ENCODE assay signal across 13 cellular contexts in genomic region chr12:25135531-25136154, GRCh38. TPM values are rescaled to one million over a fixed set of nuclear protein-coding genes. Genes with fewer than 3 reads are reported as not detected.
DNase-seq lines count a peak whose midpoint lies in the region; ATAC-seq and TF ChIP-seq lines count a peak whose summit lies in the region.
"Had no signal": no experiment of that assay in that cellular context is flagged by ENCODE, and none has a peak within 500 bp of the region (broad histone marks: within the 10 kb centered on the region; RNA-seq: fewer than 3 reads in every experiment).

No MANE protein-coding gene starts in this region.

- POLR2A ChIA-PET in activated CD8-positive, alpha-beta T cell treated with anti-CD3 and anti-CD28 coated beads for 36 hours (lab: Charles Lee) = interaction anchor here (0.6 kb wide), 1 partner anchor 375 kb away, joined by 3 read pairs; no protein-coding TSS in a partner anchor

- DNase-seq in activated naive CD4-positive, alpha-beta T cell treated with anti-CD3 and anti-CD28 coated beads for 36 hours = peak; percentile 48
- no peak for DNase-seq in activated naive CD4-positive, alpha-beta T cell treated with anti-CD3 and anti-CD28 coated beads, Interleukin-2, amount 50 U/mL, for 16 hours
- DNase-seq in NCI-H146 treated with DMSO at 0.1 percent for 48 hours (lab: John Stamatoyannopoulos, UW; ENCODE audit: unreplicated experiment) (peak; percentile 55), NCI-H2107 (lab: John Stamatoyannopoulos, UW) (no peak)
- DNase-seq in activated CD8-positive, alpha-beta T cell treated with anti-CD3 and anti-CD28 coated beads for 36 hours = peak; percentile 30
- no peak for DNase-seq in activated CD4-positive, CD25-positive, alpha-beta regulatory T cell treated with anti-CD3 and anti-CD28 coated beads, Interleukin-2, amount 50 U/mL, for 72 hours
- DNase-seq: effector CD8-positive, alpha-beta T cell; natural killer cell; NCI-H748 treated with DMSO at 0.1 percent for 48 hours; T-helper 9 cell had no signal

- ATAC-seq in activated CD8-positive, alpha-beta T cell treated with anti-CD3 and anti-CD28 coated beads for 36 hours = no peak
- ATAC-seq in stimulated activated memory B cell treated with anti-CD40 and anti-IgM and Interleukin-4, amounts not matched to agents 10 μg/mL and 1 μg/mL and 100 μg/mL, for 72 hours = no peak
- ATAC-seq in GM18909 (IDR thresholded peaks at IDR 0.05; ENCODE audit: poor library complexity, unreplicated experiment) = no peak
- ATAC-seq: natural killer cell had no signal

- H3K9me3 Mint-ChIP-seq in activated naive CD4-positive, alpha-beta T cell treated with anti-CD3 and anti-CD28 coated beads for 36 hours = no peaks in the 10 kb centered on the region
- peaks cover under 1% of the 10 kb centered on the region for H3K9me3 Mint-ChIP-seq in activated CD8-positive, alpha-beta T cell treated with anti-CD3 and anti-CD28 coated beads for 36 hours
- H3K9me3 Mint-ChIP-seq in stimulated activated memory B cell treated with anti-CD40 and anti-IgM and Interleukin-4, amounts not matched to agents 10 μg/mL and 1 μg/mL and 100 μg/mL, for 72 hours = peaks cover 6% of the 10 kb centered on the region
- H3K9me3 Mint-ChIP-seq: natural killer cell had no signal

- H3K36me3 Mint-ChIP-seq in activated naive CD4-positive, alpha-beta T cell treated with anti-CD3 and anti-CD28 coated beads for 36 hours (ENCODE audit: low read depth) = no peaks in the 10 kb centered on the region
- peaks cover 1% of the 10 kb centered on the region for H3K36me3 Mint-ChIP-seq in activated CD8-positive, alpha-beta T cell treated with anti-CD3 and anti-CD28 coated beads for 36 hours (ENCODE audit: low read depth)
- peaks cover 6% of the 10 kb centered on the region for H3K36me3 Mint-ChIP-seq in stimulated activated memory B cell treated with anti-CD40 and anti-IgM and Interleukin-4, amounts not matched to agents 10 μg/mL and 1 μg/mL and 100 μg/mL, for 72 hours
- H3K36me3 Mint-ChIP-seq: natural killer cell had no signal

- no peaks in the 10 kb centered on the region for H3K4me1 Mint-ChIP-seq in activated naive CD4-positive, alpha-beta T cell treated with anti-CD3 and anti-CD28 coated beads for 36 hours (ENCODE audit: low read depth)
- no peaks in the 10 kb centered on the region for H3K4me1 Mint-ChIP-seq in activated CD8-positive, alpha-beta T cell treated with anti-CD3 and anti-CD28 coated beads for 36 hours (ENCODE audit: low read depth)
- H3K4me1 Mint-ChIP-seq in stimulated activated memory B cell treated with anti-CD40 and anti-IgM and Interleukin-4, amounts not matched to agents 10 μg/mL and 1 μg/mL and 100 μg/mL, for 72 hours = no peaks in the 10 kb centered on the region
- H3K4me1 Mint-ChIP-seq: natural killer cell had no signal

- H3K27ac Mint-ChIP-seq in activated naive CD4-positive, alpha-beta T cell treated with anti-CD3 and anti-CD28 coated beads for 36 hours = no peak overlapping the region
- H3K27ac Mint-ChIP-seq in activated CD8-positive, alpha-beta T cell treated with anti-CD3 and anti-CD28 coated beads for 36 hours = no peak overlapping the region
- H3K27ac Mint-ChIP-seq in stimulated activated memory B cell treated with anti-CD40 and anti-IgM and Interleukin-4, amounts not matched to agents 10 μg/mL and 1 μg/mL and 100 μg/mL, for 72 hours = peak overlapping the region; percentile 44
- H3K27ac Mint-ChIP-seq: activated naive CD8-positive, alpha-beta T cell; natural killer cell had no signal

- CTCF ChIA-PET in activated naive CD4-positive, alpha-beta T cell treated with anti-CD3 and anti-CD28 coated beads for 36 hours (lab: Charles Lee) = interaction anchor here (1.1 to 1.7 kb wide), 8 partner anchors 9 to 283 kb away, joined by 3 to 11 read pairs (median 5); no protein-coding TSS in a partner anchor
- CTCF ChIA-PET in activated CD8-positive, alpha-beta T cell treated with anti-CD3 and anti-CD28 coated beads for 36 hours (lab: Charles Lee) = interaction anchor here (0.8 to 3.3 kb wide), 10 partner anchors 8 to 149 kb away, joined by 3 to 12 read pairs (median 5); a partner anchor contains a TSS

- no peak overlapping the region for H3K4me3 Mint-ChIP-seq in activated naive CD4-positive, alpha-beta T cell treated with anti-CD3 and anti-CD28 coated beads for 36 hours
- H3K4me3 Mint-ChIP-seq in activated CD8-positive, alpha-beta T cell treated with anti-CD3 and anti-CD28 coated beads for 36 hours = no peak overlapping the region
- no peak overlapping the region for H3K4me3 Mint-ChIP-seq in stimulated activated memory B cell treated with anti-CD40 and anti-IgM and Interleukin-4, amounts not matched to agents 10 μg/mL and 1 μg/mL and 100 μg/mL, for 72 hours
- H3K4me3 Mint-ChIP-seq: activated naive CD8-positive, alpha-beta T cell; natural killer cell had no signal

- intact Hi-C loops in activated naive CD4-positive, alpha-beta T cell treated with anti-CD3 and anti-CD28 coated beads for 36 hours (cut with micrococcal nuclease) = no loop called here
- intact Hi-C loops in activated CD8-positive, alpha-beta T cell treated with anti-CD3 and anti-CD28 coated beads for 36 hours (cut with micrococcal nuclease) = no loop called here

- H3K27me3 Mint-ChIP-seq in activated naive CD4-positive, alpha-beta T cell treated with anti-CD3 and anti-CD28 coated beads for 36 hours (ENCODE audit: low read depth) = peaks cover 4% of the 10 kb centered on the region
- peaks cover 1% of the 10 kb centered on the region for H3K27me3 Mint-ChIP-seq in activated CD8-positive, alpha-beta T cell treated with anti-CD3 and anti-CD28 coated beads for 36 hours
- H3K27me3 Mint-ChIP-seq in stimulated activated memory B cell treated with anti-CD40 and anti-IgM and Interleukin-4, amounts not matched to agents 10 μg/mL and 1 μg/mL and 100 μg/mL, for 72 hours = no peaks in the 10 kb centered on the region

- TF ChIP-seq CTCF in activated CD8-positive, alpha-beta T cell treated with anti-CD3 and anti-CD28 coated beads for 36 hours (IDR thresholded peaks at IDR 0.05) = no peak

RNA-seq across cellular contexts. Expression of gene DNAI7, which starts 59.3 kb away (rescaled TPM):
- under 1 TPM; 0.10 to 0.35 TPM for total RNA-seq in activated naive CD4-positive, alpha-beta T cell treated with anti-CD3 and anti-CD28 coated beads for 36 hours
- total RNA-seq in activated CD8-positive, alpha-beta T cell treated with anti-CD3 and anti-CD28 coated beads for 36 hours = not detected

RNA-seq across cellular contexts. Expression of gene ETFRF1, which starts 59.4 kb away (rescaled TPM):
- 10 to 100 TPM; 11.4 to 13.1 TPM for total RNA-seq in activated naive CD4-positive, alpha-beta T cell treated with anti-CD3 and anti-CD28 coated beads for 36 hours
- 10 to 100 TPM; 10.1 to 11.0 TPM for total RNA-seq in activated CD8-positive, alpha-beta T cell treated with anti-CD3 and anti-CD28 coated beads for 36 hours

Comparison
In these comparisons a context has a peak if more than half of its experiments do, and no peak if none do; other contexts are left out.
1. DNase-seq: peak in activated naive CD4-positive, alpha-beta T cell treated with anti-CD3 and anti-CD28 coated beads for 36 hours (single experiment), NCI-H146 treated with DMSO at 0.1 percent for 48 hours (single experiment) and activated CD8-positive, alpha-beta T cell treated with anti-CD3 and anti-CD28 coated beads for 36 hours (single experiment); none in activated naive CD4-positive, alpha-beta T cell treated with anti-CD3 and anti-CD28 coated beads, Interleukin-2, amount 50 U/mL, for 16 hours (single experiment), NCI-H2107 (single experiment) and activated CD4-positive, CD25-positive, alpha-beta regulatory T cell treated with anti-CD3 and anti-CD28 coated beads, Interleukin-2, amount 50 U/mL, for 72 hours (single experiment).